ENCODE assay signal across 9 cellular contexts in genomic region chr16:85675528-85675927, GRCh38. TPM values are rescaled to one million over a fixed set of nuclear protein-coding genes. Genes with fewer than 3 reads are reported as not detected.
A peak's percentile ranks its signal among the peaks of the same experiment; 100 is the strongest.
DNase-seq lines count a peak whose midpoint lies in the region; ATAC-seq, FAIRE-seq and TF ChIP-seq lines count a peak whose summit lies in the region.
"Had no signal": no experiment of that assay in that cellular context is flagged by ENCODE, and none has a peak within 500 bp of the region (broad histone marks: within the 10 kb centered on the region; RNA-seq: fewer than 3 reads in every experiment).

No MANE protein-coding gene starts in this region.

- H3K4me3 ChIP-seq in testis: no peak overlapping the region

- H3K27ac ChIP-seq in testis: no peak overlapping the region
- H3K27ac ChIP-seq: HL-60 had no signal

- H3K9me3 ChIP-seq in testis: no peaks in the 10 kb centered on the region

- no peaks in the 10 kb centered on the region for H3K27me3 Mint-ChIP-seq in activated naive CD8-positive, alpha-beta T cell treated with anti-CD3 and anti-CD28 coated beads, Interleukin-2, amount 50 U/mL, for 24 hours
- H3K27me3 Mint-ChIP-seq in memory B cell: no peaks in the 10 kb centered on the region

- 57 to 67% methylated on average over 1 of the region's 1 CpG for WGBS in testis, 2 donors

- H3K4me1 Mint-ChIP-seq in activated naive CD8-positive, alpha-beta T cell treated with anti-CD3 and anti-CD28 coated beads, Interleukin-2, amount 50 U/mL, for 24 hours: peaks cover 17% of the 10 kb centered on the region
- peaks cover 4% of the 10 kb centered on the region for H3K4me1 Mint-ChIP-seq in memory B cell

- DNase-seq in D721Med (ENCODE audit: insufficient read length, low spot score) (no peak), KBM-7 (peak; percentile 50), memory B cell (ENCODE audit: low spot score in 2 of 2) (no peak), testis (no peak), DMS53 (lab: John Stamatoyannopoulos, UW) (no peak), AG20443 (ENCODE audit: low spot score) (no peak)
- DNase-seq in activated naive CD8-positive, alpha-beta T cell treated with anti-CD3 and anti-CD28 coated beads, Interleukin-2, amount 50 U/mL, for 24 hours: no peak

- no peak overlapping the region for H3K4me3 Mint-ChIP-seq in activated naive CD8-positive, alpha-beta T cell treated with anti-CD3 and anti-CD28 coated beads, Interleukin-2, amount 50 U/mL, for 24 hours
- no peak overlapping the region for H3K4me3 Mint-ChIP-seq in memory B cell

- TF ChIP-seq CTCF in D721Med (IDR thresholded peaks at IDR 0.05; ENCODE audit: insufficient read depth, missing control alignments) (peak; percentile 45), testis (IDR thresholded peaks at IDR 0.05) (peak in 1 of 3 experiments; percentile 15)

- peaks cover 58% of the 10 kb centered on the region for H3K36me3 Mint-ChIP-seq in activated naive CD8-positive, alpha-beta T cell treated with anti-CD3 and anti-CD28 coated beads, Interleukin-2, amount 50 U/mL, for 24 hours (ENCODE audit: low read depth)
- H3K36me3 Mint-ChIP-seq in memory B cell: peaks cover 14% of the 10 kb centered on the region

- in situ Hi-C loops in KBM-7 (cut with MboI; ENCODE audit: low pct_unique_long_range_greater_than_20kb, low sequenced_read_pairs): no loop called here

- no peaks in the 10 kb centered on the region for H3K9me3 Mint-ChIP-seq in activated naive CD8-positive, alpha-beta T cell treated with anti-CD3 and anti-CD28 coated beads, Interleukin-2, amount 50 U/mL, for 24 hours
- H3K9me3 Mint-ChIP-seq in memory B cell: no peaks in the 10 kb centered on the region

- no peaks in the 10 kb centered on the region for H3K27me3 ChIP-seq in testis

- ATAC-seq in activated naive CD8-positive, alpha-beta T cell treated with anti-CD3 and anti-CD28 coated beads, Interleukin-2, amount 50 U/mL, for 24 hours: no peak
- ATAC-seq in memory B cell (ENCODE audit: low read depth) (no peak), GM19467 (IDR thresholded peaks at IDR 0.05; ENCODE audit: unreplicated experiment) (no peak)

- H3K4me1 ChIP-seq in testis: peaks cover 21% of the 10 kb centered on the region

- H3K27ac Mint-ChIP-seq in activated naive CD8-positive, alpha-beta T cell treated with anti-CD3 and anti-CD28 coated beads, Interleukin-2, amount 50 U/mL, for 24 hours: peak overlapping the region; percentile 26
- peak overlapping the region; percentile 68 for H3K27ac Mint-ChIP-seq in memory B cell

- FAIRE-seq in D721Med (lab: Jason Lieb, UNC): no peak

- TF ChIP-seq POLR2A in testis (IDR thresholded peaks at IDR 0.05): no peak

- H3K36me3 ChIP-seq in testis (ENCODE audit: low read depth, missing control alignments): no peaks in the 10 kb centered on the region

- intact Hi-C loops in testis (cut with DNase I; ENCODE audit: low total_unique reads): no loop called here

RNA-seq across cellular contexts. Expression of gene GINS2, which starts 13.2 kb away (rescaled TPM):
- 10 to 100 TPM in 1 of 2 donors, 1 to 10 TPM in 1; 8.9 to 13.8 TPM for total RNA-seq in testis
- polyA plus RNA-seq in testis (ENCODE audit: insufficient read depth, low read depth, low replicate concordance): 11.8 TPM
